ENCODE assay signal across 8 cellular contexts in the genomic region with DNA sequence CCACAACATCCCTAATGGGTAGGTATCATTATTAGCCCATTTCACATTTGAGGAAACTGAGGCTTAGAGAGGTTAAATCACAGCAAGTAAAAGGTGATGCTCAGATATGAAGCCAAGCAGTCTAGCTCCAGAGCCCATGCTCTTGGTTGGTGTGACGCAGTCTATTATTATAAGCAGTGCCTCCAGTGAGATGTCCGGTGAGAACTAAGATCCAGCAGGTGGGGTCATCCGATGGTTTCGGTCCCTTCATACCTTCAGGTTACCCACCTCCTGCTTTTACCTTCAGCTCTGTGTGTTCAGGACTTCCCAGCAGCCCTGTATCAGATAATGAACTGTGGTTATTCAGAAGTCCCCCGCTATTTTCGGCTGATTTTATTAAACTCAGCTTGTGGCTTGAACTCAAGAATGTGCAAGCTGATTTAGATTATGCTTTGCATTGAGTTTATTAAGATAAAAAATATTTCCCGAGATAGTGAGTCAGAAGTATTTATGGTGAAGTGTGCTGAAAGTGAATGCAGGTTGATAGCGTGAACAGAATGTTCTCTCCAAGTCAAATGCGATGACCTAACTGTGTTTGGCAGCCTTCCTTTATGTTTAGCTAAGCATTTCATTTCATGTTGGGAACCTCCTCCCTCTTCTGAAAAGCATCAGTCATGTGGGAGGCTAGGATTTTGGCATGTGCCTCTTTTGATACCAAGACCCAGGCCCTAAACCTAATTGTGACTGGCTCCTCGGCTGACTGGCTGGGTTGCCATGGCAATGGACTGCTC.
A peak's percentile ranks its signal among the peaks of the same experiment; 100 is the strongest.
DNase-seq lines count a peak whose midpoint lies in the region; ATAC-seq, FAIRE-seq and TF ChIP-seq lines count a peak whose summit lies in the region.
"Had no signal": no experiment of that assay in that cellular context is flagged by ENCODE, and none has a peak within 500 bp of the region (broad histone marks: within the 10 kb centered on the region; RNA-seq: fewer than 3 reads in every experiment).

No MANE protein-coding gene starts in this region.

- peak overlapping the region; percentile 47 for H3K27ac ChIP-seq in lower lobe of right lung

- peak overlapping the region; percentile 2 for H3K4me3 Mint-ChIP-seq in chondrocyte (ENCODE audit: unreplicated experiment)
- H3K4me3 Mint-ChIP-seq in type B pancreatic cell, result no peak overlapping the region
- H3K4me3 Mint-ChIP-seq: endodermal cell had no signal

- DNase-seq in MG63 (peak; percentile 74), chondrocyte (ENCODE audit: low spot score) (no peak), lower lobe of right lung (no peak), type B pancreatic cell (ENCODE audit: extremely low spot score, unreplicated experiment) (no peak), NAMALWA (ENCODE audit: low spot score) (no peak), KG1 (lab: John Stamatoyannopoulos, UW) (no peak), GM12892 (ENCODE audit: insufficient read length) (no peak)
- DNase-seq: endodermal cell had no signal

- no peak overlapping the region for H3K4me3 ChIP-seq in MG63
- H3K4me3 ChIP-seq in lower lobe of right lung, result no peak overlapping the region

- H3K27me3 Mint-ChIP-seq in chondrocyte (ENCODE audit: low read depth), result no peaks in the 10 kb centered on the region
- no peaks in the 10 kb centered on the region for H3K27me3 Mint-ChIP-seq in type B pancreatic cell

- peaks cover 83% of the 10 kb centered on the region for H3K4me1 Mint-ChIP-seq in chondrocyte (ENCODE audit: low read depth)
- peaks cover 61% of the 10 kb centered on the region for H3K4me1 Mint-ChIP-seq in type B pancreatic cell (ENCODE audit: unreplicated experiment)

- H3K9me3 Mint-ChIP-seq in chondrocyte (ENCODE audit: low read depth) (no peaks in the 10 kb centered on the region), type B pancreatic cell (no peaks in the 10 kb centered on the region)
- H3K9me3 Mint-ChIP-seq: endodermal cell had no signal

- H3K27ac Mint-ChIP-seq in chondrocyte (ENCODE audit: unreplicated experiment) (peak overlapping the region; percentile 94), type B pancreatic cell (peak overlapping the region; percentile 44)
- H3K27ac Mint-ChIP-seq: endodermal cell had no signal

- intact Hi-C loops in lower lobe of right lung (cut with DNase I), result no loop called here

- TF ChIP-seq CTCF in chondrocyte (IDR thresholded peaks at IDR 0.05) (no peak), lower lobe of right lung (IDR thresholded peaks at IDR 0.05) (no peak), type B pancreatic cell (conservative IDR thresholded peaks at IDR 0.05) (no peak)

- H3K36me3 ChIP-seq in MG63, result no peaks in the 10 kb centered on the region
- no peaks in the 10 kb centered on the region for H3K36me3 ChIP-seq in lower lobe of right lung

- ATAC-seq in lower lobe of right lung, result peak; percentile 81 to 91

- H3K36me3 Mint-ChIP-seq in chondrocyte (ENCODE audit: low read depth) (peaks cover 6% of the 10 kb centered on the region), type B pancreatic cell (no peaks in the 10 kb centered on the region)

- peaks cover 25% of the 10 kb centered on the region for H3K4me1 ChIP-seq in lower lobe of right lung

- no peak for TF ChIP-seq POLR2A in GM12892 (IDR thresholded peaks at IDR 0.05; ENCODE audit: low read depth, low read length)

- no peaks in the 10 kb centered on the region for H3K27me3 ChIP-seq in MG63
- H3K27me3 ChIP-seq in lower lobe of right lung (ENCODE audit: low read depth), result no peaks in the 10 kb centered on the region

- no peaks in the 10 kb centered on the region for H3K9me3 ChIP-seq in MG63
- H3K9me3 ChIP-seq in lower lobe of right lung, result no peaks in the 10 kb centered on the region

- FAIRE-seq in GM12892 (lab: Jason Lieb, UNC), result no peak
